In genomic region chr18:4356929-4357328, GRCh38 we compare ENCODE assay signal across 32 cellular contexts.
DNase-seq lines count a peak whose midpoint lies in the region; ATAC-seq, FAIRE-seq and TF ChIP-seq lines count a peak whose summit lies in the region.
"Had no signal": no experiment of that assay in that cellular context is flagged by ENCODE, and none has a peak within 500 bp of the region (broad histone marks: within the 10 kb centered on the region; RNA-seq: fewer than 3 reads in every experiment).

No MANE protein-coding gene starts in this region.

- peaks cover 3% of the 10 kb centered on the region for H3K9me3 Mint-ChIP-seq in progenitor cell of endocrine pancreas (ENCODE audit: low read depth)

- no peaks in the 10 kb centered on the region for H3K4me1 ChIP-seq in GM12878 (ENCODE audit: control insufficient read depth, insufficient read depth, low read length)
- no peaks in the 10 kb centered on the region for H3K4me1 ChIP-seq in right cardiac atrium (ENCODE audit: control insufficient read depth, insufficient read depth, low read length)
- H3K4me1 ChIP-seq in OCI-LY7 (ENCODE audit: insufficient read depth, low read length, poor library complexity, severe bottlenecking) = no peaks in the 10 kb centered on the region
- H3K4me1 ChIP-seq: A549, BE2C, Caco-2 had no signal

- H2AFZ ChIP-seq in GM12878 (ENCODE audit: control insufficient read depth, low read depth, low read length) (no peak overlapping the region), OCI-LY7 (ENCODE audit: low read length) (no peak overlapping the region)

- no peak for DNase-seq in GM12878 (ENCODE audit: low read depth, low spot score)
- no peak for DNase-seq in progenitor cell of endocrine pancreas (ENCODE audit: low spot score, unreplicated experiment)
- DNase-seq in right cardiac atrium = no peak
- no peak for DNase-seq in OCI-LY7 (ENCODE audit: low spot score)
- DNase-seq: 8988T; ACHN; AML-193; BE2C; C1 segment of cervical spinal cord; Caco-2; Calu3; CD4-positive, alpha-beta memory T cell; CD4-positive, alpha-beta T cell; CD4-positive, CD25-positive, alpha-beta regulatory T cell; CD8-positive, alpha-beta memory T cell; CD8-positive, alpha-beta T cell; COR-L47; DMS 273 treated with DMSO at 0.1 percent for 48 hours; DMS153; DMS53; DMS79; DMS79 treated with DMSO at 0.1 percent for 48 hours; DND-41; EL had no signal

- TF ChIP-seq RAD21 in GM12878 (IDR thresholded peaks at IDR 0.05; ENCODE audit: insufficient read depth, low read depth, low read length) = no peak

- H3K4me1 Mint-ChIP-seq in progenitor cell of endocrine pancreas (ENCODE audit: low read depth) = peaks cover 36% of the 10 kb centered on the region
- H3K4me1 Mint-ChIP-seq: B cell; CD14-positive monocyte; CD4-positive, alpha-beta memory T cell; CD4-positive, CD25-positive, alpha-beta regulatory T cell; CD8-positive, alpha-beta memory T cell had no signal

- H3K36me3 ChIP-seq in GM12878 (ENCODE audit: control insufficient read depth in 2 of 2, insufficient read depth in 2 of 2, low read length in 1 of 2) (peaks cover 0 to 3% of the 10 kb centered on the region in 2 experiments; a peak in 1 of 4 replicates), OCI-LY7 (ENCODE audit: insufficient read depth, low read length) (no peaks in the 10 kb centered on the region)
- H3K36me3 ChIP-seq: BE2C; BLaER1; BLaER1 treated with 17β-estradiol and CSF1 and Interleukin-3, amounts not matched to agents 10 nM and 100 nM had no signal

- H3K9me3 ChIP-seq in GM12878 (replicated peaks; ENCODE audit: control insufficient read depth, insufficient read depth, low read length) (no peaks in the 10 kb centered on the region; the same call in 2 of the 3 replicates), right cardiac atrium (ENCODE audit: control insufficient read depth, low read length) (no peaks in the 10 kb centered on the region), OCI-LY7 (ENCODE audit: low read length) (no peaks in the 10 kb centered on the region)
- H3K9me3 ChIP-seq: A549, BE2C, BLaER1, Caco-2 had no signal

- H3K27me3 Mint-ChIP-seq in progenitor cell of endocrine pancreas = no peaks in the 10 kb centered on the region
- H3K27me3 Mint-ChIP-seq: B cell; CD4-positive, alpha-beta T cell; CD4-positive, CD25-positive, alpha-beta regulatory T cell; CD8-positive, alpha-beta memory T cell had no signal

- no peak overlapping the region for H3K9ac ChIP-seq in GM12878 (ENCODE audit: control insufficient read depth, insufficient read depth, low read length)
- H3K9ac ChIP-seq: BLaER1; BLaER1 treated with 17β-estradiol and CSF1 and Interleukin-3, amounts not matched to agents 10 nM and 100 nM had no signal

- no peaks in the 10 kb centered on the region; the same call in 1 of the 2 replicates for H3K9me2 ChIP-seq in OCI-LY7 (ENCODE audit: insufficient read depth, low read length)

- H3K4me3 Mint-ChIP-seq in progenitor cell of endocrine pancreas (ENCODE audit: low read depth) = no peak overlapping the region
- H3K4me3 Mint-ChIP-seq: B cell; CD14-positive monocyte; CD4-positive, alpha-beta memory T cell; CD4-positive, alpha-beta T cell; CD4-positive, CD25-positive, alpha-beta regulatory T cell; CD8-positive, alpha-beta memory T cell; CD8-positive, alpha-beta T cell had no signal

- POLR2A ChIA-PET in GM12878 (lab: Charles Lee) (interaction anchor here (0.6 to 1.5 kb wide), 2 partner anchors 19 to 124 kb away, joined by 3 read pairs; no protein-coding TSS in a partner anchor), OCI-LY7 (lab: Charles Lee) (no interaction called here)

- H3K79me2 ChIP-seq in GM12878 (ENCODE audit: control insufficient read depth, insufficient read depth, low read length) (no peaks in the 10 kb centered on the region), OCI-LY7 (ENCODE audit: insufficient read depth, low read depth, low read length) (no peaks in the 10 kb centered on the region)

- no peaks in the 10 kb centered on the region for H3K36me3 Mint-ChIP-seq in progenitor cell of endocrine pancreas (ENCODE audit: insufficient read depth)
- H3K36me3 Mint-ChIP-seq: CD14-positive monocyte; CD4-positive, alpha-beta memory T cell; CD8-positive, alpha-beta T cell had no signal

- no peak overlapping the region for H3K4me3 ChIP-seq in GM12878
- H3K4me3 ChIP-seq in right cardiac atrium (ENCODE audit: low read length) = no peak overlapping the region
- H3K4me3 ChIP-seq in OCI-LY7 (ENCODE audit: low read depth, low read length, poor library complexity, severe bottlenecking) = no peak overlapping the region
- H3K4me3 ChIP-seq: A549; BLaER1; BLaER1 treated with 17β-estradiol and CSF1 and Interleukin-3, amounts not matched to agents 10 nM and 100 nM had no signal

- no peaks in the 10 kb centered on the region for H3K27me3 ChIP-seq in GM12878 (replicated peaks in 1 of 2; ENCODE audit: control insufficient read depth in 2 of 2, insufficient read depth in 2 of 2, low read length in 1 of 2)
- H3K27me3 ChIP-seq in right cardiac atrium (ENCODE audit: control insufficient read depth, insufficient read depth) = no peaks in the 10 kb centered on the region
- H3K27me3 ChIP-seq: BE2C; BLaER1; BLaER1 treated with 17β-estradiol and CSF1 and Interleukin-3, amounts not matched to agents 10 nM and 100 nM had no signal

- no peaks in the 10 kb centered on the region for H4K20me1 ChIP-seq in GM12878 (ENCODE audit: control insufficient read depth, insufficient read depth)
- no peaks in the 10 kb centered on the region for H4K20me1 ChIP-seq in OCI-LY7 (ENCODE audit: insufficient read depth, low read length)
- H4K20me1 ChIP-seq: BLaER1; BLaER1 treated with 17β-estradiol and CSF1 and Interleukin-3, amounts not matched to agents 10 nM and 100 nM had no signal

- no peak for FAIRE-seq in GM12878 (lab: Jason Lieb, UNC)
- FAIRE-seq: A204.1, A549, D721Med had no signal

- peak overlapping the region; percentile 51 for H3K27ac Mint-ChIP-seq in progenitor cell of endocrine pancreas
- H3K27ac Mint-ChIP-seq: B cell; CD14-positive monocyte; CD4-positive, alpha-beta T cell; CD8-positive, alpha-beta memory T cell; CD8-positive, alpha-beta T cell had no signal

- no peak for TF ChIP-seq CTCF in GM12878 (IDR thresholded peaks at IDR 0.05 in 2 of 3, conservative IDR thresholded peaks at IDR 0.05 in 1 of 3; ENCODE audit: control insufficient read depth in 2 of 3, extremely low read depth in 1 of 3, insufficient read depth in 1 of 3, low read depth in 3 of 3, low read length in 3 of 3)
- no peak for TF ChIP-seq CTCF in progenitor cell of endocrine pancreas (IDR thresholded peaks at IDR 0.05; ENCODE audit: unreplicated experiment)
- TF ChIP-seq CTCF in OCI-LY7 (conservative IDR thresholded peaks at IDR 0.05; ENCODE audit: low read length) = no peak

- TF ChIP-seq EP300 in GM12878 (IDR thresholded peaks at IDR 0.05; ENCODE audit: borderline replicate concordance in 1 of 2, control insufficient read depth in 1 of 2, low read depth in 2 of 2, low read length in 2 of 2) = no peak

- CTCF ChIA-PET in GM12878 (lab: Yijun Ruan, JAX) = interaction anchor here (0.9 kb wide), 1 partner anchor 16 kb away, joined by 3 read pairs; no protein-coding TSS in a partner anchor
- CTCF ChIA-PET in OCI-LY7 (lab: Charles Lee; ENCODE audit: unreplicated experiment) = no interaction called here

- H3K27ac ChIP-seq in GM12878 (ENCODE audit: control insufficient read depth, insufficient read depth) (no peak overlapping the region), right cardiac atrium (ENCODE audit: low read length) (no peak overlapping the region), OCI-LY7 (ENCODE audit: low read depth, low read length, poor library complexity, severe bottlenecking) (no peak overlapping the region)
- H3K27ac ChIP-seq: A549; BLaER1; BLaER1 treated with 17β-estradiol and CSF1 and Interleukin-3, amounts not matched to agents 10 nM and 100 nM; C4-2B had no signal

- ATAC-seq in GM12878 (no peak), right cardiac atrium (no peak)
- ATAC-seq: A549; CD8-positive, alpha-beta T cell had no signal

- intact Hi-C loops in GM12878 (cut with micrococcal nuclease; ENCODE audit: unreplicated experiment) (loop anchor here (5.0 to 10.0 kb wide), 2 partner anchors 35 to 698 kb away; no protein-coding TSS in a partner anchor), right cardiac atrium (cut with DNase I) (no loop called here), OCI-LY7 (cut with micrococcal nuclease; ENCODE audit: unreplicated experiment) (no loop called here)

- SMC1A ChIA-PET in GM12878 (lab: Charles Lee; ENCODE audit: uncharacterized antibody, unreplicated experiment) = interaction anchor here (0.9 to 3.7 kb wide), 7 partner anchors 19 to 283 kb away, joined by 3 to 17 read pairs (median 3); no protein-coding TSS in a partner anchor

- RAD21 ChIA-PET in GM12878 (lab: Charles Lee; ENCODE audit: unreplicated experiment) = interaction anchor here (1.0 to 2.6 kb wide), 4 partner anchors 11 to 85 kb away, joined by 3 to 6 read pairs (median 4); no protein-coding TSS in a partner anchor

- in situ Hi-C loops in GM12878 (cut with MboI) = no loop called here

- no peak overlapping the region for H3K4me2 ChIP-seq in GM12878 (ENCODE audit: control insufficient read depth, insufficient read depth)
- no peak overlapping the region for H3K4me2 ChIP-seq in OCI-LY7 (ENCODE audit: low read length)
- H3K4me2 ChIP-seq: A549; BLaER1; BLaER1 treated with 17β-estradiol and CSF1 and Interleukin-3, amounts not matched to agents 10 nM and 100 nM had no signal

- TF ChIP-seq POLR2A in GM12878 (IDR thresholded peaks at IDR 0.05; ENCODE audit: low read depth, low read length) = no peak

- BruUV-seq in GM12878 (replicated peaks; lab: Mats Ljungman, UMichigan) (no TSS peak), OCI-LY7 (replicated peaks; lab: Mats Ljungman, UMichigan) (no TSS peak)

- 42% methylated on average over 5 of the region's 6 CpGs for WGBS in GM12878 (ENCODE audit: insufficient coverage, insufficient replicate concordance, low lambda C conversion rate, missing lambda C conversion rate)
- 78% methylated on average over 6 of the region's 6 CpGs for WGBS in right cardiac atrium

TF ChIP-seq in GM12878, 131 proteins besides CTCF, POLR2A, EP300 and RAD21:
- TF ChIP-seq MLLT1 (IDR thresholded peaks at IDR 0.05) (peak; percentile 83), HDGF (IDR thresholded peaks at IDR 0.05) (0 out of 2 replicates have a peak, but pooled peaks have one; percentile 62), NBN (IDR thresholded peaks at IDR 0.05) (peak; percentile 54; the same call in 1 of the 2 replicates), EGR1 (IDR thresholded peaks at IDR 0.05; ENCODE audit: borderline replicate concordance in 1 of 2, low read depth in 2 of 2, low read length in 2 of 2) (no peak)
TF ChIP-seq in GM12878: peak in this region for 3.
